In the genomic region with DNA sequence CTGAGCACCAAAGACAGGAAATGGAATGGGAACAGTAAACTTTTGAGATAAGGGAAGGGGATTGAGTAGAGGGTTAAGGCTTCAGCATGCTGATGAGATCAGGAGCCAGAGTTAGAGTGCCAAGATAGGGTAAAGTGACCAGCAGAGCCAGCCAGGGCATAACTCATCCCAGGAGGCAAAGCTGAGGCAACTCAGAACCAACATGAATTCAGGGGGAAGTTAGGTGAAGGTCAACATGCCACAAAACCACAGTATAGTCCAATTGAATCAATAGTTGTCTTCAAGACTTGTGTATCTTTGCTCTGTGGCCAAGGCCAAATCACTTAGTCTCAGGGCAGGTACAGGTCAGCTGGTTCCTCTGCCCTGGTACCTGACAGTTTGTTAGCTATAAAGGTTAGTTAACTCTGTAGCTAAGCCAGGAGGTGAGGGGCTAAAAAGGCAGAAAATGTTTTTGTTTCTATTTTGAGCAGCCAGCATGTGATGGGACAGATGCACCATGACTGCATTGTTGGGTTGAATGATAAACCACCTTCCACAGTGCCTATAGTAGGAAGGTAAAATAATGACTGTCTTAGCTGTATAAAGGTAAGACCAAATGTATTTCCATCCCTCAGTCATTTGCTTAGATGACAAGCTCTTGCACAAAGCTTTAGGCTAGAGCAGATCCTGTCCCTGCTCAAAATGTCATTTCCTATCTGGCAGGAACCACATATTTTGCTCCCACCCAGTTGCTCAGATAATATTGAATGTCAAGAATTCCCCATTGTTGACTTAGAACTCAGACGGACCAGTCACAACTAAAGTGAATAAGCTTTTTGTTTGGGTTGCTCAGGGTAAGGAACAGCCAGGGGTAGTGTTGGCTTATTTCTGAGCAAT, we compare ENCODE assay signal across 1 cellular context.
A peak's percentile ranks its signal among the peaks of the same experiment; 100 is the strongest.
TF ChIP-seq lines count a peak whose summit lies in the region.

No MANE protein-coding gene starts in this region.

TF ChIP-seq in HepG2, 621 proteins besides CTCF, POLR2A, EP300 and RAD21 (continues in another document):
- TF ChIP-seq ARID4A (CRISPR knock-in tag; IDR thresholded peaks at IDR 0.05; ENCODE audit: borderline replicate concordance) (peak; percentile 68; the same call in 1 of the 2 replicates), ZNF33B (CRISPR knock-in tag; IDR thresholded peaks at IDR 0.05) (no peak), FOXO1 (CRISPR knock-in tag; IDR thresholded peaks at IDR 0.05) (peak; percentile 91), SRY (CRISPR knock-in tag; IDR thresholded peaks at IDR 0.05) (peak; percentile 71; the same call in 1 of the 2 replicates), ZUFSP (CRISPR knock-in tag; IDR thresholded peaks at IDR 0.05; ENCODE audit: borderline replicate concordance) (no peak), RFX5 (IDR thresholded peaks at IDR 0.05; ENCODE audit: low read depth, low read length) (no peak), TSC22D2 (CRISPR knock-in tag; IDR thresholded peaks at IDR 0.05; ENCODE audit: borderline replicate concordance) (0 out of 2 replicates have a peak, but pooled peaks have one; percentile 46), THAP11 (CRISPR knock-in tag; IDR thresholded peaks at IDR 0.05) (peak; percentile 54), SMAD1 (CRISPR knock-in tag; IDR thresholded peaks at IDR 0.05; ENCODE audit: borderline replicate concordance, low read depth) (no peak), FOXP4 (CRISPR knock-in tag; IDR thresholded peaks at IDR 0.05) (peak; percentile 54; the same call in 1 of the 2 replicates), TFDP2 (CRISPR knock-in tag; IDR thresholded peaks at IDR 0.05) (0 out of 2 replicates have a peak, but pooled peaks have one; percentile 42), SOX6 (IDR thresholded peaks at IDR 0.05) (no peak), SOX6 (CRISPR knock-in tag; IDR thresholded peaks at IDR 0.05) (peak; percentile 91), ZNF224 (CRISPR knock-in tag; IDR thresholded peaks at IDR 0.05) (no peak), KAT8 (CRISPR knock-in tag; IDR thresholded peaks at IDR 0.05) (peak; percentile 69), XRCC5 (optimal IDR thresholded peaks at IDR 0.05; ENCODE audit: low read length) (no peak), ZNF567 (CRISPR knock-in tag; IDR thresholded peaks at IDR 0.05; ENCODE audit: borderline replicate concordance) (no peak), ZNF263 (CRISPR knock-in tag; IDR thresholded peaks at IDR 0.05) (no peak), ETV5 (CRISPR knock-in tag; IDR thresholded peaks at IDR 0.05; ENCODE audit: borderline replicate concordance) (peak; percentile 63; the same call in 1 of the 2 replicates), KDM1A (CRISPR knock-in tag; IDR thresholded peaks at IDR 0.05) (peak; percentile 73; the same call in 1 of the 2 replicates), ZNF788 (CRISPR knock-in tag; IDR thresholded peaks at IDR 0.05; ENCODE audit: borderline replicate concordance) (peak; percentile 81; the same call in 1 of the 2 replicates), RCOR2 (CRISPR knock-in tag; IDR thresholded peaks at IDR 0.05) (peak; percentile 85), ZNF564 (CRISPR knock-in tag; IDR thresholded peaks at IDR 0.05) (0 out of 2 replicates have a peak, but pooled peaks have one; percentile 32), RXRB (CRISPR knock-in tag; IDR thresholded peaks at IDR 0.05; ENCODE audit: borderline replicate concordance) (peak; percentile 100), FOXM1 (CRISPR knock-in tag; IDR thresholded peaks at IDR 0.05) (no peak)
- TF ChIP-seq, protein P1, sequence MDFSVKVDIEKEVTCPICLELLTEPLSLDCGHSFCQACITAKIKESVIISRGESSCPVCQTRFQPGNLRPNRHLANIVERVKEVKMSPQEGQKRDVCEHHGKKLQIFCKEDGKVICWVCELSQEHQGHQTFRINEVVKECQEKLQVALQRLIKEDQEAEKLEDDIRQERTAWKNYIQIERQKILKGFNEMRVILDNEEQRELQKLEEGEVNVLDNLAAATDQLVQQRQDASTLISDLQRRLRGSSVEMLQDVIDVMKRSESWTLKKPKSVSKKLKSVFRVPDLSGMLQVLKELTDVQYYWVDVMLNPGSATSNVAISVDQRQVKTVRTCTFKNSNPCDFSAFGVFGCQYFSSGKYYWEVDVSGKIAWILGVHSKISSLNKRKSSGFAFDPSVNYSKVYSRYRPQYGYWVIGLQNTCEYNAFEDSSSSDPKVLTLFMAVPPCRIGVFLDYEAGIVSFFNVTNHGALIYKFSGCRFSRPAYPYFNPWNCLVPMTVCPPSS (IDR thresholded peaks at IDR 0.05), result no peak
- TF ChIP-seq, protein P2, sequence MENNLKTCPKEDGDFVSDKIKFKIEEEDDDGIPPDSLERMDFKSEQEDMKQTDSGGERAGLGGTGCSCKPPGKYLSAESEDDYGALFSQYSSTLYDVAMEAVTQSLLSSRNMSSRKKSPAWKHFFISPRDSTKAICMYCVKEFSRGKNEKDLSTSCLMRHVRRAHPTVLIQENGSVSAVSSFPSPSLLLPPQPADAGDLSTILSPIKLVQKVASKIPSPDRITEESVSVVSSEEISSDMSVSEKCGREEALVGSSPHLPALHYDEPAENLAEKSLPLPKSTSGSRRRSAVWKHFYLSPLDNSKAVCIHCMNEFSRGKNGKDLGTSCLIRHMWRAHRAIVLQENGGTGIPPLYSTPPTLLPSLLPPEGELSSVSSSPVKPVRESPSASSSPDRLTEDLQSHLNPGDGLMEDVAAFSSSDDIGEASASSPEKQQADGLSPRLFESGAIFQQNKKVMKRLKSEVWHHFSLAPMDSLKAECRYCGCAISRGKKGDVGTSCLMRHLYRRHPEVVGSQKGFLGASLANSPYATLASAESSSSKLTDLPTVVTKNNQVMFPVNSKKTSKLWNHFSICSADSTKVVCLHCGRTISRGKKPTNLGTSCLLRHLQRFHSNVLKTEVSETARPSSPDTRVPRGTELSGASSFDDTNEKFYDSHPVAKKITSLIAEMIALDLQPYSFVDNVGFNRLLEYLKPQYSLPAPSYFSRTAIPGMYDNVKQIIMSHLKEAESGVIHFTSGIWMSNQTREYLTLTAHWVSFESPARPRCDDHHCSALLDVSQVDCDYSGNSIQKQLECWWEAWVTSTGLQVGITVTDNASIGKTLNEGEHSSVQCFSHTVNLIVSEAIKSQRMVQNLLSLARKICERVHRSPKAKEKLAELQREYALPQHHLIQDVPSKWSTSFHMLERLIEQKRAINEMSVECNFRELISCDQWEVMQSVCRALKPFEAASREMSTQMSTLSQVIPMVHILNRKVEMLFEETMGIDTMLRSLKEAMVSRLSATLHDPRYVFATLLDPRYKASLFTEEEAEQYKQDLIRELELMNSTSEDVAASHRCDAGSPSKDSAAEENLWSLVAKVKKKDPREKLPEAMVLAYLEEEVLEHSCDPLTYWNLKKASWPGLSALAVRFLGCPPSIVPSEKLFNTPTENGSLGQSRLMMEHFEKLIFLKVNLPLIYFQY (CRISPR knock-in tag; IDR thresholded peaks at IDR 0.05; ENCODE audit: borderline replicate concordance), result 0 out of 2 replicates have a peak, but pooled peaks have one; percentile 45
- TF ChIP-seq, protein P3, sequence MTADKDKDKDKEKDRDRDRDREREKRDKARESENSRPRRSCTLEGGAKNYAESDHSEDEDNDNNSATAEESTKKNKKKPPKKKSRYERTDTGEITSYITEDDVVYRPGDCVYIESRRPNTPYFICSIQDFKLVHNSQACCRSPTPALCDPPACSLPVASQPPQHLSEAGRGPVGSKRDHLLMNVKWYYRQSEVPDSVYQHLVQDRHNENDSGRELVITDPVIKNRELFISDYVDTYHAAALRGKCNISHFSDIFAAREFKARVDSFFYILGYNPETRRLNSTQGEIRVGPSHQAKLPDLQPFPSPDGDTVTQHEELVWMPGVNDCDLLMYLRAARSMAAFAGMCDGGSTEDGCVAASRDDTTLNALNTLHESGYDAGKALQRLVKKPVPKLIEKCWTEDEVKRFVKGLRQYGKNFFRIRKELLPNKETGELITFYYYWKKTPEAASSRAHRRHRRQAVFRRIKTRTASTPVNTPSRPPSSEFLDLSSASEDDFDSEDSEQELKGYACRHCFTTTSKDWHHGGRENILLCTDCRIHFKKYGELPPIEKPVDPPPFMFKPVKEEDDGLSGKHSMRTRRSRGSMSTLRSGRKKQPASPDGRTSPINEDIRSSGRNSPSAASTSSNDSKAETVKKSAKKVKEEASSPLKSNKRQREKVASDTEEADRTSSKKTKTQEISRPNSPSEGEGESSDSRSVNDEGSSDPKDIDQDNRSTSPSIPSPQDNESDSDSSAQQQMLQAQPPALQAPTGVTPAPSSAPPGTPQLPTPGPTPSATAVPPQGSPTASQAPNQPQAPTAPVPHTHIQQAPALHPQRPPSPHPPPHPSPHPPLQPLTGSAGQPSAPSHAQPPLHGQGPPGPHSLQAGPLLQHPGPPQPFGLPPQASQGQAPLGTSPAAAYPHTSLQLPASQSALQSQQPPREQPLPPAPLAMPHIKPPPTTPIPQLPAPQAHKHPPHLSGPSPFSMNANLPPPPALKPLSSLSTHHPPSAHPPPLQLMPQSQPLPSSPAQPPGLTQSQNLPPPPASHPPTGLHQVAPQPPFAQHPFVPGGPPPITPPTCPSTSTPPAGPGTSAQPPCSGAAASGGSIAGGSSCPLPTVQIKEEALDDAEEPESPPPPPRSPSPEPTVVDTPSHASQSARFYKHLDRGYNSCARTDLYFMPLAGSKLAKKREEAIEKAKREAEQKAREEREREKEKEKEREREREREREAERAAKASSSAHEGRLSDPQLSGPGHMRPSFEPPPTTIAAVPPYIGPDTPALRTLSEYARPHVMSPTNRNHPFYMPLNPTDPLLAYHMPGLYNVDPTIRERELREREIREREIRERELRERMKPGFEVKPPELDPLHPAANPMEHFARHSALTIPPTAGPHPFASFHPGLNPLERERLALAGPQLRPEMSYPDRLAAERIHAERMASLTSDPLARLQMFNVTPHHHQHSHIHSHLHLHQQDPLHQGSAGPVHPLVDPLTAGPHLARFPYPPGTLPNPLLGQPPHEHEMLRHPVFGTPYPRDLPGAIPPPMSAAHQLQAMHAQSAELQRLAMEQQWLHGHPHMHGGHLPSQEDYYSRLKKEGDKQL (CRISPR knock-in tag; IDR thresholded peaks at IDR 0.05; ENCODE audit: low read depth), result peak; percentile 90
- TF ChIP-seq, protein P4, sequence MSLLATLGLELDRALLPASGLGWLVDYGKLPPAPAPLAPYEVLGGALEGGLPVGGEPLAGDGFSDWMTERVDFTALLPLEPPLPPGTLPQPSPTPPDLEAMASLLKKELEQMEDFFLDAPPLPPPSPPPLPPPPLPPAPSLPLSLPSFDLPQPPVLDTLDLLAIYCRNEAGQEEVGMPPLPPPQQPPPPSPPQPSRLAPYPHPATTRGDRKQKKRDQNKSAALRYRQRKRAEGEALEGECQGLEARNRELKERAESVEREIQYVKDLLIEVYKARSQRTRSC (CRISPR knock-in tag; IDR thresholded peaks at IDR 0.05; ENCODE audit: low read depth), result no peak
